ENCODE assay signal across 28 cellular contexts in genomic region chr5:113361701-113362100, GRCh38.
"Had no signal": no experiment of that assay in that cellular context is flagged by ENCODE, and none has a peak within 500 bp of the region (broad histone marks: within the 10 kb centered on the region; RNA-seq: fewer than 3 reads in every experiment).

No MANE protein-coding gene starts in this region.

- H3K27ac ChIP-seq: colonic mucosa, coronary artery, dorsolateral prefrontal cortex, epithelial cell of prostate, esophagus muscularis mucosa, esophagus squamous epithelium, foreskin keratinocyte, gastrocnemius medialis, gastroesophageal sphincter, heart left ventricle, heart right ventricle had no signal

- H3K9me3 ChIP-seq: colonic mucosa, gastrocnemius medialis had no signal

- FAIRE-seq: colon, endometrium, endothelial cell of umbilical vein, frontal cortex had no signal

- H3K27me3 ChIP-seq: colonic mucosa, dorsolateral prefrontal cortex, esophagus muscularis mucosa, esophagus squamous epithelium, foreskin keratinocyte, gastrocnemius medialis, gastroesophageal sphincter, heart left ventricle, heart right ventricle had no signal

- H3K4me1 ChIP-seq: colonic mucosa, esophagus muscularis mucosa, esophagus squamous epithelium, foreskin keratinocyte, gastrocnemius medialis, gastroesophageal sphincter had no signal

- DNase-seq: colonic mucosa; cortex of kidney; dermis blood vessel endothelial cell; dorsolateral prefrontal cortex; effector CD4-positive, alpha-beta T cell; effector CD8-positive, alpha-beta T cell; effector memory CD4-positive, alpha-beta T cell; effector memory CD8-positive, alpha-beta T cell; endodermal cell; erythroblast; esophagus squamous epithelium; foreskin fibroblast; foreskin keratinocyte; foreskin melanocyte; gastrocnemius medialis; glutamatergic neuron; head of caudate nucleus; heart left ventricle; heart right ventricle had no signal

- ATAC-seq: effector memory CD8-positive, alpha-beta T cell; esophagus mucosa; foreskin keratinocyte; gastrocnemius medialis; gastroesophageal sphincter; heart left ventricle; heart right ventricle had no signal

- H3K4me3 ChIP-seq: colonic mucosa, coronary artery, dorsolateral prefrontal cortex, esophagus muscularis mucosa, esophagus squamous epithelium, gastrocnemius medialis, gastroesophageal sphincter, heart left ventricle, heart right ventricle had no signal

- H3K36me3 ChIP-seq: colonic mucosa, esophagus muscularis mucosa, gastrocnemius medialis, gastroesophageal sphincter, heart left ventricle, heart right ventricle had no signal
